Comparison of ENCODE assay signal across 1 cellular context in the genomic region with DNA sequence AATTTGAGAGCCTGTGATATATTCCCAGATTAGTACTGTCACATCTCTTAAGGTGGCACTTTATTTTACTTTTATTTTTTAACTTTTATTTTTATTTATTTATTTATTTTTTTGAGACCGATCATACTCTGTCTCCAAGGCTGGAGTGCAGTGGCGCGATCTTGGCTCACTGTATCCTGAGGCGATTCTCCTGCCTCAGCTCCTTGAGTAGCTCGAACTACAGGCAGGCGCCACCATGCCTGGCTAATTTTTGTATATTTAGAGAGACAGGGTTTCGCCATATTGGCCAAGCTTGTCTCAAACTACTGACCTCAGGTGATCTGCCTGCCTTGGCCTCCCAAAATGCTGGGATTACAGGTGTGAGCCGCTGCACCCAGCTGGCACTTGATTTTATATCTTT.
TF ChIP-seq lines count a peak whose summit lies in the region.

No MANE protein-coding gene starts in this region.

TF ChIP-seq in WTC11, 78 proteins besides CTCF, POLR2A, EP300 and RAD21 (continued from another document):
- TF ChIP-seq PRDM15 (CRISPR knock-in tag; IDR thresholded peaks at IDR 0.05) (no peak), ZBTB21 (CRISPR knock-in tag; IDR thresholded peaks at IDR 0.05; ENCODE audit: borderline replicate concordance) (no peak), ZNF416 (CRISPR knock-in tag; IDR thresholded peaks at IDR 0.05) (no peak), STAT6 (CRISPR knock-in tag; conservative IDR thresholded peaks at IDR 0.05; ENCODE audit: low read depth) (no peak), MLX (CRISPR knock-in tag; IDR thresholded peaks at IDR 0.05) (no peak), SOX15 (CRISPR knock-in tag; IDR thresholded peaks at IDR 0.05) (no peak), ZNF317 (CRISPR knock-in tag; IDR thresholded peaks at IDR 0.05; ENCODE audit: borderline replicate concordance, low read depth) (no peak), ETV6 (CRISPR knock-in tag; IDR thresholded peaks at IDR 0.05) (no peak), ZNF423 (CRISPR knock-in tag; IDR thresholded peaks at IDR 0.05) (no peak), SMAD4 (CRISPR knock-in tag; IDR thresholded peaks at IDR 0.05) (no peak)
- TF ChIP-seq, protein P1, sequence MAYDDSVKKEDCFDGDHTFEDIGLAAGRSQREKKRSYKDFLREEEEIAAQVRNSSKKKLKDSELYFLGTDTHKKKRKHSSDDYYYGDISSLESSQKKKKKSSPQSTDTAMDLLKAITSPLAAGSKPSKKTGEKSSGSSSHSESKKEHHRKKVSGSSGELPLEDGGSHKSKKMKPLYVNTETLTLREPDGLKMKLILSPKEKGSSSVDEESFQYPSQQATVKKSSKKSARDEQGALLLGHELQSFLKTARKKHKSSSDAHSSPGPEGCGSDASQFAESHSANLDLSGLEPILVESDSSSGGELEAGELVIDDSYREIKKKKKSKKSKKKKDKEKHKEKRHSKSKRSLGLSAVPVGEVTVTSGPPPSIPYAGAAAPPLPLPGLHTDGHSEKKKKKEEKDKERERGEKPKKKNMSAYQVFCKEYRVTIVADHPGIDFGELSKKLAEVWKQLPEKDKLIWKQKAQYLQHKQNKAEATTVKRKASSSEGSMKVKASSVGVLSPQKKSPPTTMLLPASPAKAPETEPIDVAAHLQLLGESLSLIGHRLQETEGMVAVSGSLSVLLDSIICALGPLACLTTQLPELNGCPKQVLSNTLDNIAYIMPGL (CRISPR knock-in tag; IDR thresholded peaks at IDR 0.05) = no peak
- TF ChIP-seq, protein P2, sequence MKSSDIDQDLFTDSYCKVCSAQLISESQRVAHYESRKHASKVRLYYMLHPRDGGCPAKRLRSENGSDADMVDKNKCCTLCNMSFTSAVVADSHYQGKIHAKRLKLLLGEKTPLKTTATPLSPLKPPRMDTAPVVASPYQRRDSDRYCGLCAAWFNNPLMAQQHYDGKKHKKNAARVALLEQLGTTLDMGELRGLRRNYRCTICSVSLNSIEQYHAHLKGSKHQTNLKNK (CRISPR knock-in tag; IDR thresholded peaks at IDR 0.05) = no peak
